16 cellular contexts compared by ENCODE assay signal in genomic region chr22:27482414-27482813, GRCh38.
DNase-seq lines count a peak whose midpoint lies in the region; ATAC-seq and TF ChIP-seq lines count a peak whose summit lies in the region.
"Had no signal": no experiment of that assay in that cellular context is flagged by ENCODE, and none has a peak within 500 bp of the region (broad histone marks: within the 10 kb centered on the region; RNA-seq: fewer than 3 reads in every experiment).

No MANE protein-coding gene starts in this region.

- peaks cover 3 to 6% of the 10 kb centered on the region in 2 experiments; a peak in 3 of 5 replicates for H3K9me3 Mint-ChIP-seq in H9
- no peaks in the 10 kb centered on the region for H3K9me3 Mint-ChIP-seq in activated naive CD8-positive, alpha-beta T cell treated with anti-CD3 and anti-CD28 coated beads, Interleukin-2, amount 50 U/mL, for 24 hours

- H2BK12ac ChIP-seq in H9 (ENCODE audit: insufficient read length, low read depth, low read length) (no peak overlapping the region), neuronal stem cell (ENCODE audit: low read length) (no peak overlapping the region)

- TF ChIP-seq POLR2A in gastroesophageal sphincter (IDR thresholded peaks at IDR 0.05), result no peak

- H3K14ac ChIP-seq in H9 (ENCODE audit: insufficient read depth, low read length) (0 out of 2 replicates have a peak overlapping the region, but pooled peaks have one; percentile 50), neuronal stem cell (ENCODE audit: low read length) (no peak overlapping the region)

- H3K27ac Mint-ChIP-seq in H9, result peak overlapping the region in 1 of 3 experiments; percentile 27; a peak in 1 of 7 replicates
- no peak overlapping the region for H3K27ac Mint-ChIP-seq in activated naive CD8-positive, alpha-beta T cell treated with anti-CD3 and anti-CD28 coated beads, Interleukin-2, amount 50 U/mL, for 24 hours

- H3K36me3 ChIP-seq in RWPE2 (ENCODE audit: low read depth) (peaks cover 20% of the 10 kb centered on the region), gastroesophageal sphincter (no peaks in the 10 kb centered on the region), neuronal stem cell (replicated peaks in 1 of 2; ENCODE audit: control insufficient read depth in 2 of 2, insufficient read depth in 2 of 2, low read length in 2 of 2) (no peaks in the 10 kb centered on the region)
- H3K36me3 ChIP-seq: BLaER1 had no signal

- H3K23me2 ChIP-seq in H9 (ENCODE audit: insufficient read length, low read depth, low read length, poor library complexity, severe bottlenecking), result no peaks in the 10 kb centered on the region

- no peaks in the 10 kb centered on the region for H4K20me1 ChIP-seq in H9 (ENCODE audit: control insufficient read depth, insufficient read depth, insufficient read length)
- H4K20me1 ChIP-seq: BLaER1 had no signal

- H4K91ac ChIP-seq in H9 (ENCODE audit: insufficient read length, low read depth, low read length), result no peak overlapping the region
- no peak overlapping the region for H4K91ac ChIP-seq in neuronal stem cell (ENCODE audit: low read depth, low read length, poor library complexity)

- H3K36me3 Mint-ChIP-seq in H9 (ENCODE audit: insufficient read depth in 1 of 3, low read depth in 3 of 3), result peaks cover 0 to 4% (median 0%) of the 10 kb centered on the region in 3 experiments; a peak in 3 of 7 replicates
- no peaks in the 10 kb centered on the region for H3K36me3 Mint-ChIP-seq in activated naive CD8-positive, alpha-beta T cell treated with anti-CD3 and anti-CD28 coated beads, Interleukin-2, amount 50 U/mL, for 24 hours (ENCODE audit: low read depth)
- H3K36me3 Mint-ChIP-seq: CD8-positive, alpha-beta memory T cell had no signal

- peaks cover 15% of the 10 kb centered on the region for H3K27me3 Mint-ChIP-seq in H9 (ENCODE audit: low read depth)
- H3K27me3 Mint-ChIP-seq in activated naive CD8-positive, alpha-beta T cell treated with anti-CD3 and anti-CD28 coated beads, Interleukin-2, amount 50 U/mL, for 24 hours, result peaks cover 6% of the 10 kb centered on the region

- DNase-seq in H9 (no peak), RWPE2 (ENCODE audit: low spot score) (no peak), neuronal stem cell (ENCODE audit: low spot score) (no peak), Kasumi-1 (lab: John Stamatoyannopoulos, UW) (no peak), kidney tubule cell (ENCODE audit: low spot score) (no peak)
- no peak for DNase-seq in activated naive CD8-positive, alpha-beta T cell treated with anti-CD3 and anti-CD28 coated beads, Interleukin-2, amount 50 U/mL, for 24 hours
- DNase-seq: 8988T; AML-193; Caco-2; CD8-positive, alpha-beta memory T cell; DND-41; GDM1; H7 had no signal

- TF ChIP-seq EP300 in gastroesophageal sphincter (IDR thresholded peaks at IDR 0.05), result no peak

- H2AK5ac ChIP-seq in H9 (ENCODE audit: insufficient read length, low read length) (no peak overlapping the region), neuronal stem cell (ENCODE audit: low read depth, low read length) (peak overlapping the region; percentile 10)

- peaks cover 36 to 49% of the 10 kb centered on the region in 2 experiments for H3K4me1 Mint-ChIP-seq in H9
- H3K4me1 Mint-ChIP-seq in activated naive CD8-positive, alpha-beta T cell treated with anti-CD3 and anti-CD28 coated beads, Interleukin-2, amount 50 U/mL, for 24 hours, result no peaks in the 10 kb centered on the region
- H3K4me1 Mint-ChIP-seq: CD8-positive, alpha-beta memory T cell had no signal

- WGBS in H9 (ENCODE audit: extremely low coverage, insufficient read length, low lambda C conversion rate), result no CpG with 5 or more reads among the region's 11 CpGs
- 19 to 26% methylated on average over 7 to 8 of the region's 11 CpGs for WGBS in gastroesophageal sphincter (ENCODE audit: low coverage in 1 of 2), 2 donors
- no CpG with 5 or more reads among the region's 11 CpGs for WGBS in neuronal stem cell (ENCODE audit: extremely low coverage in 2 of 2, insufficient read length in 2 of 2, insufficient replicate concordance in 1 of 2), 2 donors

- H3K23ac ChIP-seq in H9 (ENCODE audit: insufficient read length, low read depth, low read length), result no peak overlapping the region
- no peak overlapping the region for H3K23ac ChIP-seq in neuronal stem cell (ENCODE audit: low read depth, low read length, poor library complexity)

- TF ChIP-seq CTCF in H9 (conservative IDR thresholded peaks at IDR 0.05) (no peak), RWPE2 (IDR thresholded peaks at IDR 0.05; ENCODE audit: poor library complexity, severe bottlenecking) (no peak), gastroesophageal sphincter (IDR thresholded peaks at IDR 0.05) (no peak)

- no peak overlapping the region for H2BK120ac ChIP-seq in H9 (ENCODE audit: low read depth, low read length, poor library complexity, severe bottlenecking)
- no peak overlapping the region for H2BK120ac ChIP-seq in neuronal stem cell (ENCODE audit: low read depth, low read length)

- no peak overlapping the region for H4K5ac ChIP-seq in H9 (ENCODE audit: insufficient read length, low read depth, low read length)

- H2BK5ac ChIP-seq in H9 (ENCODE audit: insufficient read length, low read length) (no peak overlapping the region), neuronal stem cell (ENCODE audit: low read length) (no peak overlapping the region)

- H4K8ac ChIP-seq in H9 (replicated peaks; ENCODE audit: insufficient read length, low read depth, low read length), result no peak overlapping the region
- no peak overlapping the region for H4K8ac ChIP-seq in neuronal stem cell (ENCODE audit: low read depth, low read length)

- H3K56ac ChIP-seq in H9 (ENCODE audit: insufficient read length, low read depth, low read length), result no peak overlapping the region

- H3K4me3 ChIP-seq in RWPE2 (ENCODE audit: severe bottlenecking) (no peak overlapping the region), gastroesophageal sphincter (no peak overlapping the region), neuronal stem cell (ENCODE audit: low read length in 2 of 2) (no peak overlapping the region)
- H3K4me3 ChIP-seq: BLaER1 had no signal

- H2BK15ac ChIP-seq in H9 (ENCODE audit: low read depth, low read length) (no peak overlapping the region), neuronal stem cell (ENCODE audit: low read length) (no peak overlapping the region)

- H3K27ac ChIP-seq in H9 (ENCODE audit: insufficient read length, low read depth, low read length) (no peak overlapping the region), RWPE2 (ENCODE audit: poor library complexity, severe bottlenecking) (peak overlapping the region; percentile 32), gastroesophageal sphincter (no peak overlapping the region), neuronal stem cell (replicated peaks; ENCODE audit: low read length) (no peak overlapping the region)
- H3K27ac ChIP-seq: BLaER1 had no signal

- no peak overlapping the region for H3K4me3 Mint-ChIP-seq in H9
- H3K4me3 Mint-ChIP-seq in activated naive CD8-positive, alpha-beta T cell treated with anti-CD3 and anti-CD28 coated beads, Interleukin-2, amount 50 U/mL, for 24 hours, result no peak overlapping the region
- H3K4me3 Mint-ChIP-seq: CD8-positive, alpha-beta memory T cell had no signal

- H2BK20ac ChIP-seq in H9 (ENCODE audit: low read depth, low read length, poor library complexity, severe bottlenecking), result no peak overlapping the region

- no peaks in the 10 kb centered on the region for H3K79me2 ChIP-seq in H9 (ENCODE audit: insufficient read depth, low read length)

- H3K27me3 ChIP-seq in H9 (ENCODE audit: insufficient read depth, low read length) (no peaks in the 10 kb centered on the region), RWPE2 (ENCODE audit: insufficient read depth, poor library complexity, severe bottlenecking) (no peaks in the 10 kb centered on the region), gastroesophageal sphincter (peaks cover 20% of the 10 kb centered on the region), neuronal stem cell (ENCODE audit: control insufficient read depth in 3 of 3, insufficient read depth in 3 of 3, low read depth in 1 of 3, low read length in 3 of 3) (no peaks in the 10 kb centered on the region)
- H3K27me3 ChIP-seq: BLaER1 had no signal

- no peaks in the 10 kb centered on the region for H3K9me3 ChIP-seq in H9 (ENCODE audit: control insufficient read depth, low read depth, low read length)
- H3K9me3 ChIP-seq in RWPE2 (ENCODE audit: severe bottlenecking), result peaks cover 2% of the 10 kb centered on the region
- H3K9me3 ChIP-seq in gastroesophageal sphincter, result no peaks in the 10 kb centered on the region
- H3K9me3 ChIP-seq in neuronal stem cell (replicated peaks in 1 of 2; ENCODE audit: control insufficient read depth in 2 of 2, insufficient read depth in 1 of 2, low read depth in 1 of 2, low read length in 2 of 2), result no peaks in the 10 kb centered on the region
- H3K9me3 ChIP-seq: BLaER1, Caco-2 had no signal

- H3T11ph ChIP-seq in H9 (ENCODE audit: low read length), result no peak overlapping the region

- H3K4ac ChIP-seq in H9 (ENCODE audit: low read depth, low read length) (no peak overlapping the region), neuronal stem cell (ENCODE audit: low read length) (no peak overlapping the region)

- no peaks in the 10 kb centered on the region for H3K79me1 ChIP-seq in H9 (ENCODE audit: insufficient read depth, low read depth, low read length, poor library complexity, severe bottlenecking)
- no peaks in the 10 kb centered on the region for H3K79me1 ChIP-seq in neuronal stem cell (ENCODE audit: low read depth, low read length)

- no peak for ATAC-seq in RWPE2 (ENCODE audit: low read depth)
- ATAC-seq in gastroesophageal sphincter, result peak; percentile 36
- no peak for ATAC-seq in HG02642 (IDR thresholded peaks at IDR 0.05; ENCODE audit: poor library complexity, unreplicated experiment)
- ATAC-seq in activated naive CD8-positive, alpha-beta T cell treated with anti-CD3 and anti-CD28 coated beads, Interleukin-2, amount 50 U/mL, for 24 hours, result no peak

- H3K9ac ChIP-seq in H9 (ENCODE audit: extremely low read depth, insufficient read length, low read length) (no peak overlapping the region), neuronal stem cell (ENCODE audit: low read depth, low read length, poor library complexity) (no peak overlapping the region)
- H3K9ac ChIP-seq: BLaER1 had no signal

- H3K18ac ChIP-seq in H9 (ENCODE audit: insufficient read length, low read depth, low read length), result no peak overlapping the region
- H3K18ac ChIP-seq in neuronal stem cell (ENCODE audit: low read length), result peak overlapping the region; percentile 39

- H3K4me2 ChIP-seq in H9 (ENCODE audit: insufficient read depth, insufficient read length, low read length) (no peak overlapping the region), neuronal stem cell (ENCODE audit: insufficient read depth, low read length, poor library complexity, severe bottlenecking) (no peak overlapping the region)
- H3K4me2 ChIP-seq: BLaER1 had no signal

- H3K4me1 ChIP-seq in H9 (ENCODE audit: insufficient read depth, low read length) (peaks cover 5% of the 10 kb centered on the region; the same call in 1 of the 2 replicates), RWPE2 (ENCODE audit: insufficient read depth, poor library complexity, severe bottlenecking) (peaks cover 11% of the 10 kb centered on the region), gastroesophageal sphincter (peaks cover 0 to 6% (median 0%) of the 10 kb centered on the region in 3 donors), neuronal stem cell (ENCODE audit: control insufficient read depth in 2 of 2, insufficient read depth in 1 of 2, low read depth in 1 of 2, low read length in 2 of 2) (peaks cover 19 to 29% of the 10 kb centered on the region in 2 donors)

- H2AFZ ChIP-seq in H9 (ENCODE audit: low read length) (no peak overlapping the region), neuronal stem cell (ENCODE audit: low read length) (peak overlapping the region; percentile 24)
